Comparison of ENCODE assay signal across 1 cellular context in genomic region chr4:175542787-175543186, GRCh38.
TF ChIP-seq lines count a peak whose summit lies in the region.

No MANE protein-coding gene starts in this region.

TF ChIP-seq in GM23338, 12 proteins besides CTCF, POLR2A, EP300 and RAD21 (continued from another document):
- TF ChIP-seq ZNF462 (CRISPR knock-in tag; IDR thresholded peaks at IDR 0.05) (no peak), EZH2 (IDR thresholded peaks at IDR 0.05; ENCODE audit: low read depth, unreplicated experiment) (no peak), NANOG (IDR thresholded peaks at IDR 0.05; ENCODE audit: borderline replicate concordance) (no peak), POLR2AphosphoS5 (IDR thresholded peaks at IDR 0.05; ENCODE audit: low read depth) (no peak)
- TF ChIP-seq, protein P1, sequence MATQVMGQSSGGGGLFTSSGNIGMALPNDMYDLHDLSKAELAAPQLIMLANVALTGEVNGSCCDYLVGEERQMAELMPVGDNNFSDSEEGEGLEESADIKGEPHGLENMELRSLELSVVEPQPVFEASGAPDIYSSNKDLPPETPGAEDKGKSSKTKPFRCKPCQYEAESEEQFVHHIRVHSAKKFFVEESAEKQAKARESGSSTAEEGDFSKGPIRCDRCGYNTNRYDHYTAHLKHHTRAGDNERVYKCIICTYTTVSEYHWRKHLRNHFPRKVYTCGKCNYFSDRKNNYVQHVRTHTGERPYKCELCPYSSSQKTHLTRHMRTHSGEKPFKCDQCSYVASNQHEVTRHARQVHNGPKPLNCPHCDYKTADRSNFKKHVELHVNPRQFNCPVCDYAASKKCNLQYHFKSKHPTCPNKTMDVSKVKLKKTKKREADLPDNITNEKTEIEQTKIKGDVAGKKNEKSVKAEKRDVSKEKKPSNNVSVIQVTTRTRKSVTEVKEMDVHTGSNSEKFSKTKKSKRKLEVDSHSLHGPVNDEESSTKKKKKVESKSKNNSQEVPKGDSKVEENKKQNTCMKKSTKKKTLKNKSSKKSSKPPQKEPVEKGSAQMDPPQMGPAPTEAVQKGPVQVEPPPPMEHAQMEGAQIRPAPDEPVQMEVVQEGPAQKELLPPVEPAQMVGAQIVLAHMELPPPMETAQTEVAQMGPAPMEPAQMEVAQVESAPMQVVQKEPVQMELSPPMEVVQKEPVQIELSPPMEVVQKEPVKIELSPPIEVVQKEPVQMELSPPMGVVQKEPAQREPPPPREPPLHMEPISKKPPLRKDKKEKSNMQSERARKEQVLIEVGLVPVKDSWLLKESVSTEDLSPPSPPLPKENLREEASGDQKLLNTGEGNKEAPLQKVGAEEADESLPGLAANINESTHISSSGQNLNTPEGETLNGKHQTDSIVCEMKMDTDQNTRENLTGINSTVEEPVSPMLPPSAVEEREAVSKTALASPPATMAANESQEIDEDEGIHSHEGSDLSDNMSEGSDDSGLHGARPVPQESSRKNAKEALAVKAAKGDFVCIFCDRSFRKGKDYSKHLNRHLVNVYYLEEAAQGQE (IDR thresholded peaks at IDR 0.05; ENCODE audit: unreplicated experiment): no peak
